ENCODE assay signal across 27 cellular contexts in the genomic region with DNA sequence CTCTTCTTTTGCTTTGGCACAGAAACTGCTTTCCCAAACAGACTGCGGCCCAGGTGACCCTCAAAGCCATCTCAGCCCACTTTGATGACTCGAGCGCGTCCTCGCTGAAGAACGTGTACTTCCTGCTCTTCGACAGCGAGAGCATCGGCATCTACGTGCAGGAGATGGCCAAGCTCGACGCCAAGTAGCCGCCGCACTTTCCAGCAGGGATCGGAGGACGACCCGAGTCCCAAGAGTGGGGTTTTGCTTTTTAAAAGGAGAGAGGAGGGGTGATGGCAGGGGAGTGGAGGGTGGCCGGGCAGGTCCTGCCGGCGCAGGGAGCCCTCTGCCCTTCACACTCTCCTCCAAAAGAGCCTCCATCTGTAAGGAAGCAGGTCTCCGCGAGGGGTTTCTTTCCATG. TPM values are rescaled to one million over a fixed set of nuclear protein-coding genes. Genes with fewer than 3 reads are reported as not detected.
"Had no signal": no experiment of that assay in that cellular context is flagged by ENCODE, and none has a peak within 500 bp of the region (broad histone marks: within the 10 kb centered on the region; RNA-seq: fewer than 3 reads in every experiment).

No MANE protein-coding gene starts in this region.

- FAIRE-seq: colon, K562, TTC549 had no signal

- H3K4me3 ChIP-seq: K562 had no signal

- H3K27me3 Mint-ChIP-seq: activated CD4-positive, alpha-beta T cell treated with anti-CD3 and anti-CD28 coated beads for 36 hours; activated CD4-positive, alpha-beta T cell treated with anti-CD3 and anti-CD28 coated beads, Interleukin-2, amount 10 ng/mL, durations not matched to agents 7 days and 5 days; activated CD8-positive, alpha-beta memory T cell treated with anti-CD3 and anti-CD28 coated beads, Interleukin-2, amount 10 ng/mL, durations not matched to agents 7 days and 5 days; activated naive CD4-positive, alpha-beta T cell treated with anti-CD3 and anti-CD28 coated beads, Interleukin-2, amount 50 U/mL, for 24 hours; T-cell had no signal

- H3K27me3 ChIP-seq: brain microvascular endothelial cell had no signal

- ATAC-seq: activated CD4-positive, alpha-beta T cell treated with anti-CD3 and anti-CD28 coated beads for 36 hours; activated CD8-positive, alpha-beta memory T cell treated with anti-CD3 and anti-CD28 coated beads, Interleukin-2, amount 10 ng/mL, durations not matched to agents 7 days and 5 days; K562; Panc1; SK-N-SH treated with all-trans-retinoic acid at 6 μM for 48 hours; T-cell had no signal

- H3K9me3 Mint-ChIP-seq: activated CD4-positive, alpha-beta T cell treated with anti-CD3 and anti-CD28 coated beads, Interleukin-2, amount 10 ng/mL, durations not matched to agents 7 days and 5 days; activated naive CD4-positive, alpha-beta T cell treated with anti-CD3 and anti-CD28 coated beads, Interleukin-2, amount 50 U/mL, for 24 hours; activated T-helper 2 cell treated with anti-CD3 and anti-CD28 coated beads, Interferon-gamma antibody, Interleukin-2, Interleukin-4, amounts not matched to agents 10 μg/mL and 5 μg/mL and 100 μg/mL, durations not matched to agents 14 hours and 24 hours and 36 hours; T-cell; T-helper 2 cell treated with Interferon-gamma antibody and Interleukin-4, amounts not matched to agents 5 μg/mL and 100 μg/mL, for 36 hours had no signal

- DNase-seq: activated CD4-positive, alpha-beta T cell treated with anti-CD3 and anti-CD28 coated beads for 36 hours; activated CD4-positive, alpha-beta T cell treated with anti-CD3 and anti-CD28 coated beads, Interleukin-2, amount 10 ng/mL, durations not matched to agents 7 days and 5 days; activated CD4-positive, alpha-beta T cell treated with anti-CD3 and anti-CD28 coated beads, Interleukin-2, amount 50 U/mL, for 48 hours; activated CD8-positive, alpha-beta memory T cell treated with anti-CD3 and anti-CD28 coated beads for 24 hours; activated CD8-positive, alpha-beta memory T cell treated with anti-CD3 and anti-CD28 coated beads, Interleukin-2, amount 10 ng/mL, durations not matched to agents 7 days and 5 days; activated CD8-positive, alpha-beta memory T cell treated with anti-CD3 and anti-CD28 coated beads, Interleukin-2, amount 50 U/mL, for 48 hours; activated gamma-delta T cell; activated naive CD4-positive, alpha-beta T cell treated with Interleukin-2 at 50 U/mL for 16 hours; amniotic stem cell; brain microvascular endothelial cell; central memory CD4-positive, alpha-beta T cell; NCI-H1105; NCI-H1417 treated with DMSO at 0.1 percent for 48 hours; NCI-H1930; NCI-H2081 treated with DMSO at 0.1 percent for 48 hours; NCI-H345; NCI-H524 treated with DMSO at 0.1 percent for 48 hours; SIG-M5; T-cell had no signal

- H3K27ac ChIP-seq: brain microvascular endothelial cell had no signal

- H3K27ac Mint-ChIP-seq: activated T-helper 2 cell treated with anti-CD3 and anti-CD28 coated beads, Interferon-gamma antibody, Interleukin-2, Interleukin-4, amounts not matched to agents 10 μg/mL and 5 μg/mL and 100 μg/mL, durations not matched to agents 14 hours and 24 hours and 36 hours; T-cell; T-helper 2 cell treated with Interferon-gamma antibody and Interleukin-4, amounts not matched to agents 5 μg/mL and 100 μg/mL, for 36 hours had no signal

- H3K4me3 Mint-ChIP-seq: activated CD4-positive, alpha-beta T cell treated with anti-CD3 and anti-CD28 coated beads for 36 hours; activated CD4-positive, alpha-beta T cell treated with anti-CD3 and anti-CD28 coated beads, Interleukin-2, amount 10 ng/mL, durations not matched to agents 7 days and 5 days; activated CD8-positive, alpha-beta memory T cell treated with anti-CD3 and anti-CD28 coated beads, Interleukin-2, amount 10 ng/mL, durations not matched to agents 7 days and 5 days; activated naive CD4-positive, alpha-beta T cell treated with anti-CD3 and anti-CD28 coated beads, Interleukin-2, amount 50 U/mL, for 24 hours; T-cell; T-helper 2 cell treated with Interferon-gamma antibody and Interleukin-4, amounts not matched to agents 5 μg/mL and 100 μg/mL, for 36 hours had no signal

RNA-seq across cellular contexts. Expression of a gene that starts 58.9 kb away (rescaled TPM):
- total RNA-seq: K562 had no signal
